ENCODE assay signal across 7 cellular contexts in the genomic region with DNA sequence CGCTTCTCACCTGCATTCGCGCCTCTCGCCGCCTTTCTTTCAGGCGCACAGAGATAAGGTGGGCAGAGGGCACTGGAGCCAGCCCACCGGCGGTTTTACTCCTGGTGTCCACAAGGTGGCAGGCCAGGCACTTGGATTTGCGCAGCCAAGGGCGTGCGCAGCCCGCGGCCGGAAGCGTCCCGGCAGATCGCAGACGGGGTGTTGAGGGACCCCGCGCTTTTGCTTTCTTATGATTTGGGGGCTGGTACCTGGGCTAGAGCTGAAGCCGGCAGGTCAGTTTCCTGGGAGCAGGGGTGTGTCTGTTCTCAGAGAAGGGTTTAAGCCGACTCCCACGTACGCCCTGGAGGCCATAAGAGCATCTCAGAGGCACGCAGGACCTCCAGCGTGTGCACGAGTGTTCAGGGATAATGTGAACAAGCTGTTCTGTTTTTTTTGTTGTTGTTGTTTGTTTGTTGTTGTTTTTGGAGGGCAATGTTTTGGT.
DNase-seq lines count a peak whose midpoint lies in the region; ATAC-seq and TF ChIP-seq lines count a peak whose summit lies in the region.

No MANE protein-coding gene starts in this region.

- H3K4me1 ChIP-seq in skeletal muscle tissue (ENCODE audit: control insufficient read depth in 3 of 3, insufficient read depth in 3 of 3, low read length in 3 of 3): no peaks in the 10 kb centered on the region

- H3K36me3 ChIP-seq in skeletal muscle tissue (ENCODE audit: control insufficient read depth in 3 of 3, insufficient read depth in 3 of 3, low read length in 3 of 3): no peaks in the 10 kb centered on the region

- DNase-seq in GM13977 (ENCODE audit: low spot score) (peak; percentile 78), NCI-H1417 (lab: John Stamatoyannopoulos, UW) (peak; percentile 73 to 89 (median 80)), T-helper 22 cell (ENCODE audit: low read depth) (peak; percentile 49), astrocyte of the cerebellum (ENCODE audit: low read depth) (peak; percentile 12)

- in situ Hi-C loops in GM13977 (cut with MboI; ENCODE audit: low pct_unique_long_range_greater_than_20kb, low sequenced_read_pairs, unreplicated experiment) (no loop called here), astrocyte of the cerebellum (cut with HindIII; ENCODE audit: low sequenced_read_pairs) (no loop called here)

- H3K9me3 ChIP-seq in skeletal muscle tissue (ENCODE audit: control insufficient read depth in 3 of 3, low read length in 3 of 3): no peaks in the 10 kb centered on the region

- peaks cover 11 to 19% (median 16%) of the 10 kb centered on the region in 3 donors for H3K27me3 ChIP-seq in skeletal muscle tissue (ENCODE audit: control insufficient read depth in 3 of 3, insufficient read depth in 3 of 3, low read length in 3 of 3)

- peak; percentile 88 for TF ChIP-seq CTCF in GM13977 (IDR thresholded peaks at IDR 0.05; ENCODE audit: extremely low read depth, insufficient read depth, missing control alignments)
- TF ChIP-seq CTCF in astrocyte of the cerebellum (IDR thresholded peaks at IDR 0.05; ENCODE audit: low read depth, low read length, missing control alignments): peak; percentile 81

- H3K27ac ChIP-seq in skeletal muscle tissue (ENCODE audit: low read depth, low read length): no peak overlapping the region

- peak overlapping the region in 1 of 3 donors; percentile 45 for H3K9ac ChIP-seq in skeletal muscle tissue (ENCODE audit: low read depth in 1 of 3, low read length in 3 of 3)

- H3K4me3 ChIP-seq in astrocyte of the cerebellum (ENCODE audit: low read depth, low read length) (peak overlapping the region; percentile 40), iPS-11a (ENCODE audit: low read depth, low read length) (peak overlapping the region; percentile 13), skeletal muscle tissue (ENCODE audit: low read length in 3 of 3) (peak overlapping the region; percentile 5 to 67 (median 52))

- peak; percentile 99 for ATAC-seq in HG02840 (IDR thresholded peaks at IDR 0.05; ENCODE audit: low FRiP score, unreplicated experiment)

Comparison
In these comparisons a context has a peak if more than half of its experiments do, and no peak if none do; other contexts are left out.
1. DNase-seq: peak in every context shown above with its lines; median percentile 80 in NCI-H1417; 78 in GM13977; 49 in T-helper 22 cell; 12 in astrocyte of the cerebellum.